17 cellular contexts compared by ENCODE assay signal in the genomic region with DNA sequence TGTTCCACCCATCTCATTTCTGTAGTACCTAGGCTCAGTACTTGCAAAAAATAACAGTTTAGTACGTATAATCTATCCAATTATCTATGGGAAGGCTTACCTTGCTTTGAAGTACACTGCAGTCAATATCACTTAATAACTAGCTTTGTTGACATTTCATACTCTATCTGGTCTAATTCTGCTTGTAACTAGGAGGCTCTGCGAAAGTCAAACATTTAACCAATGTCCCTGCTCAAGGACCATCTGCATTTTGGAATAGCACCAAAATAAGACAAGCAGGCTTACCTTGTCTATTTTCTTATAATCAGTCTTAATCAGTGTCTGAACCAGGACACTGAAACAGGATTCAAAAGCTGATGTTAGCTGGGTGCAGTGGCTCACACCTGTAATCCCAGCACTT. TPM values are rescaled to one million over a fixed set of nuclear protein-coding genes. Genes with fewer than 3 reads are reported as not detected.
"Had no signal": no experiment of that assay in that cellular context is flagged by ENCODE, and none has a peak within 500 bp of the region (broad histone marks: within the 10 kb centered on the region; RNA-seq: fewer than 3 reads in every experiment).

No MANE protein-coding gene starts in this region.

- H3K9me3 ChIP-seq: lower lobe of right lung, sigmoid colon had no signal

- DNase-seq: activated CD4-positive, alpha-beta memory T cell treated with anti-CD3 and anti-CD28 coated beads for 36 hours; activated CD4-positive, alpha-beta T cell treated with anti-CD3 and anti-CD28 coated beads for 36 hours; activated gamma-delta T cell; activated T-cell treated with anti-CD3 and anti-CD28 coated beads, Interleukin-2, amount 50 U/mL, for 24 hours; amniotic stem cell; dorsolateral prefrontal cortex; left cardiac atrium; lower lobe of right lung; sigmoid colon; stimulated activated CD4-positive, alpha-beta T cell treated with anti-CD3 and anti-CD28 coated beads, Interleukin-1b, Interleukin-23, amount 100 ng/mL, for 48 hours had no signal

- H3K27ac ChIP-seq: dorsolateral prefrontal cortex, lower lobe of right lung had no signal

- ATAC-seq: activated CD4-positive, alpha-beta T cell treated with anti-CD3 and anti-CD28 coated beads for 36 hours; esophagus mucosa; left cardiac atrium; lower lobe of right lung had no signal

- H3K4me3 Mint-ChIP-seq: activated CD4-positive, alpha-beta memory T cell treated with anti-CD3 and anti-CD28 coated beads for 36 hours; activated CD4-positive, alpha-beta T cell treated with anti-CD3 and anti-CD28 coated beads for 36 hours; activated naive CD8-positive, alpha-beta T cell; activated T-cell treated with anti-CD3 and anti-CD28 coated beads, Interleukin-2, amount 50 U/mL, for 24 hours had no signal

- H3K27me3 Mint-ChIP-seq: activated CD4-positive, alpha-beta memory T cell treated with anti-CD3 and anti-CD28 coated beads for 36 hours; activated CD4-positive, alpha-beta T cell treated with anti-CD3 and anti-CD28 coated beads for 36 hours; activated naive CD8-positive, alpha-beta T cell; activated T-cell treated with anti-CD3 and anti-CD28 coated beads, Interleukin-2, amount 50 U/mL, for 24 hours had no signal

- H3K27ac Mint-ChIP-seq: activated CD4-positive, alpha-beta memory T cell treated with anti-CD3 and anti-CD28 coated beads for 36 hours; activated CD4-positive, alpha-beta T cell treated with anti-CD3 and anti-CD28 coated beads for 36 hours; activated naive CD8-positive, alpha-beta T cell; activated T-cell treated with anti-CD3 and anti-CD28 coated beads, Interleukin-2, amount 50 U/mL, for 24 hours had no signal

- H3K9me3 Mint-ChIP-seq: activated CD4-positive, alpha-beta memory T cell treated with anti-CD3 and anti-CD28 coated beads for 36 hours; activated T-cell treated with anti-CD3 and anti-CD28 coated beads, Interleukin-2, amount 50 U/mL, for 24 hours had no signal

- H3K4me3 ChIP-seq: dorsolateral prefrontal cortex, lower lobe of right lung, sigmoid colon had no signal

- H3K27me3 ChIP-seq: dorsolateral prefrontal cortex, sigmoid colon had no signal

RNA-seq across cellular contexts. Expression of a gene that starts 39.9 kb away (rescaled TPM):
- total RNA-seq: activated CD4-positive, alpha-beta memory T cell treated with anti-CD3 and anti-CD28 coated beads for 36 hours; activated CD4-positive, alpha-beta T cell treated with anti-CD3 and anti-CD28 coated beads for 36 hours; cardiac septum; esophagus mucosa; fibroblast of villous mesenchyme; left cardiac atrium; lower lobe of right lung; pulmonary artery endothelial cell; sigmoid colon; T-helper 1 cell treated with Interleukin-12 subunit alpha and Interleukin-12 subunit beta and Interleukin-4 antibody, amounts not matched to agents 30 ng/mL and 1 ng/mL, for 36 hours had no signal
- polyA plus RNA-seq: neural cell had no signal
